In the genomic region with DNA sequence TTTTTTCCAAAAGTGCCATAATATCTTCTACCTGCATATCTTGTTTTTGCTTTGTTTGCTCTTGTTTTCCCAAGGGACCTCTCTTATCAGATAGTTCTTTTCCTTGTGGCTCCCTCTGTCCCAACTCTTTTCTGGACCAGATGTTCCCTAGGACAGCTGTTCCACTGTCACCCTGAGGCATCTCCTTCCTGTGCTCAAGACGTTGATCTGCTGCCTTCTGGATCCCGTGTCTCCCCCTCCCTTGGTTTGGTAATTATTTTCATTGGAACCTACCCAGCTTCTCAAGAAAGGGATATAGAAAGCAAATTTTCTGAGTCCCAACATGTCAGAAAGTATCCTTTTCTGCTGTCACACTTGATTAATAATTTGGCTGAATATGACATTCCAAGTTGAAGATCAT, we compare ENCODE assay signal across 16 cellular contexts.
A peak's percentile ranks its signal among the peaks of the same experiment; 100 is the strongest.
DNase-seq lines count a peak whose midpoint lies in the region; ATAC-seq, FAIRE-seq and TF ChIP-seq lines count a peak whose summit lies in the region.
"Had no signal": no experiment of that assay in that cellular context is flagged by ENCODE, and none has a peak within 500 bp of the region (broad histone marks: within the 10 kb centered on the region; RNA-seq: fewer than 3 reads in every experiment).

No MANE protein-coding gene starts in this region.

- H3K9me3 ChIP-seq in MG63 (no peaks in the 10 kb centered on the region), breast epithelium (no peaks in the 10 kb centered on the region), HepG2 (ENCODE audit: low read length) (no peaks in the 10 kb centered on the region)
- H3K9me3 ChIP-seq: BLaER1, thoracic aorta had no signal

- peak; percentile 7 for DNase-seq in MG63
- no peak for DNase-seq in breast epithelium (ENCODE audit: low spot score in 2 of 2)
- DNase-seq in left ventricle myocardium superior = no peak
- DNase-seq in skeletal muscle cell (ENCODE audit: low read depth) = peak; percentile 30
- DNase-seq in anterior cingulate cortex (lab: John Stamatoyannopoulos, UW) = no peak
- no peak for DNase-seq in NCI-H446 treated with DMSO at 0.1 percent for 48 hours (lab: John Stamatoyannopoulos, UW)
- DNase-seq in HepG2 (ENCODE audit: low spot score) = no peak
- DNase-seq: activated naive CD4-positive, alpha-beta T cell treated with anti-CD3 and anti-CD28 coated beads for 36 hours; DMS79; NCI-H524 treated with DMSO at 0.1 percent for 48 hours; T-helper 1 cell had no signal

- no peaks in the 10 kb centered on the region for H3K4me1 ChIP-seq in breast epithelium
- no peaks in the 10 kb centered on the region for H3K4me1 ChIP-seq in HepG2 (ENCODE audit: insufficient read depth, low read length)
- H3K4me1 ChIP-seq: BLaER1 had no signal

- no peak overlapping the region for H3K4me2 ChIP-seq in HepG2 (ENCODE audit: low read depth, low read length)
- H3K4me2 ChIP-seq: BLaER1 had no signal

- intact Hi-C loops in breast epithelium (cut with DNase I; ENCODE audit: low total_unique reads) (no loop called here), left ventricle myocardium superior (cut with micrococcal nuclease) (no loop called here), HepG2 (cut with micrococcal nuclease; ENCODE audit: unreplicated experiment) (no loop called here)

- WGBS in HepG2 (ENCODE audit: low lambda C conversion rate) = 1% methylated on average over 2 of the region's 2 CpGs

- no peak for TF ChIP-seq EP300 in HepG2 (IDR thresholded peaks at IDR 0.05; ENCODE audit: low read depth in 2 of 2, low read length in 2 of 2)
- no peak for TF ChIP-seq EP300 in HepG2 (CRISPR knock-in tag; IDR thresholded peaks at IDR 0.05; ENCODE audit: borderline replicate concordance)

- ATAC-seq in left ventricle myocardium superior (peak; percentile 72), GM19455 (IDR thresholded peaks at IDR 0.05; ENCODE audit: unreplicated experiment) (no peak), HepG2 (no peak)

- H3K9ac ChIP-seq in HepG2 (ENCODE audit: insufficient read depth, low read depth, low read length) = no peak overlapping the region
- H3K9ac ChIP-seq: BLaER1 had no signal

- in situ Hi-C loops in HepG2 (cut with HindIII; ENCODE audit: extremely low pct_ligation_motif_present, low pct_unique_long_range_greater_than_20kb) = no loop called here

- H3K4me3 ChIP-seq in MG63 (no peak overlapping the region), breast epithelium (no peak overlapping the region), skeletal muscle cell (ENCODE audit: low read depth, low read length) (no peak overlapping the region), HepG2 (replicated peaks in 1 of 3; ENCODE audit: insufficient read depth in 1 of 3, low read depth in 2 of 3, low read length in 3 of 3) (no peak overlapping the region)
- H3K4me3 ChIP-seq: BLaER1, thoracic aorta had no signal

- TF ChIP-seq CTCF in breast epithelium (IDR thresholded peaks at IDR 0.05) = no peak
- no peak for TF ChIP-seq CTCF in HepG2 (CRISPR knock-in tag; IDR thresholded peaks at IDR 0.05)

- H3K27ac ChIP-seq in breast epithelium = peak overlapping the region; percentile 34 to 51
- H3K27ac ChIP-seq in HepG2 (ENCODE audit: extremely low read length, insufficient read depth, low read length) = no peak overlapping the region
- H3K27ac ChIP-seq: BLaER1, HL-60, thoracic aorta had no signal

- no peaks in the 10 kb centered on the region for H3K27me3 ChIP-seq in MG63
- no peaks in the 10 kb centered on the region for H3K27me3 ChIP-seq in breast epithelium
- H3K27me3 ChIP-seq in HepG2 (ENCODE audit: control insufficient read depth in 1 of 2, insufficient read depth in 2 of 2, low read length in 2 of 2) = no peaks in the 10 kb centered on the region
- H3K27me3 ChIP-seq: BLaER1 had no signal

- H3K36me3 ChIP-seq in MG63 (no peaks in the 10 kb centered on the region), breast epithelium (no peaks in the 10 kb centered on the region), HepG2 (replicated peaks in 1 of 2; ENCODE audit: control insufficient read depth in 1 of 2, insufficient read depth in 2 of 2, low read length in 2 of 2) (no peaks in the 10 kb centered on the region)
- H3K36me3 ChIP-seq: BLaER1, thoracic aorta had no signal

- H4K20me1 ChIP-seq in HepG2 (ENCODE audit: insufficient read depth, low read length) = no peaks in the 10 kb centered on the region
- H4K20me1 ChIP-seq: BLaER1 had no signal

- no peak for FAIRE-seq in HepG2 (lab: Jason Lieb, UNC)
- FAIRE-seq: endothelial cell of umbilical vein had no signal

- no peaks in the 10 kb centered on the region for H3K79me2 ChIP-seq in HepG2 (ENCODE audit: insufficient read depth, low read length)

- no peak for TF ChIP-seq RAD21 in HepG2 (CRISPR knock-in tag; IDR thresholded peaks at IDR 0.05)

- BruUV-seq in HepG2 (replicated peaks; lab: Mats Ljungman, UMichigan) = no TSS peak

- POLR2A ChIA-PET in HepG2 (lab: Yijun Ruan, JAX) = no interaction called here

- H2AFZ ChIP-seq in HepG2 (ENCODE audit: low read length) = no peak overlapping the region

- TF ChIP-seq POLR2A in breast epithelium (IDR thresholded peaks at IDR 0.05) (no peak), HepG2 (IDR thresholded peaks at IDR 0.05; ENCODE audit: insufficient read depth in 1 of 2, low read depth in 2 of 2, low read length in 2 of 2) (no peak)

- CTCF ChIA-PET in HepG2 (lab: Yijun Ruan, JAX; ENCODE audit: low intra/inter-chr PET ratio, low total read pairs) = no interaction called here

TF ChIP-seq in HepG2, 621 proteins besides CTCF, POLR2A, EP300 and RAD21:
- TF ChIP-seq TOPORS (CRISPR knock-in tag; IDR thresholded peaks at IDR 0.05) (no peak), PHB2 (IDR thresholded peaks at IDR 0.05; ENCODE audit: partially characterized antibody) (no peak), ZNF274 (CRISPR knock-in tag; IDR thresholded peaks at IDR 0.05) (no peak)

Comparison
In these comparisons a context has a peak if more than half of its experiments do, and no peak if none do; other contexts are left out.
1. DNase-seq: peak in MG63 (single experiment) and skeletal muscle cell (single experiment); none in breast epithelium (0 of 2), left ventricle myocardium superior (single experiment), anterior cingulate cortex (0 of 58), NCI-H446 treated with DMSO at 0.1 percent for 48 hours (single experiment) and HepG2 (single experiment).